In the genomic region with DNA sequence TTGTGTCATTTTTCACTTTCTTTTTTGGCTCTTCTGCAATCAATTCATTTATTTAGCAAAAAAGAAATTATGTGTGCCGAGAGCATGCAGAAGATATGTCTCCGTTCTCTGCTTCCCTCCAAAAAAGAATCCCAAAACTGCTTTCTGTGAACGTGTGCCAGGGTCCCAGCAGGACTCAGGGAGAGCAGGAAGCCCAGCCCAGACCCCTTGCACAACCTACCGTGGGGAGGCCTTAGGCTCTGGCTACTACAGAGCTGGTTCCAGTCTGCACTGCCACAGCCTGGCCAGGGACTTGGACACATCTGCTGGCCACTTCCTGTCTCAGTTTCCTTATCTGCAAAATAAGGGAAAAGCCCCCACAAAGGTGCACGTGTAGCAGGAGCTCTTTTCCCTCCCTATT, we compare ENCODE assay signal across 1 cellular context.
TF ChIP-seq lines count a peak whose summit lies in the region.

No MANE protein-coding gene starts in this region.

TF ChIP-seq in IMR-90, 13 proteins besides CTCF, POLR2A, EP300 and RAD21:
- no peak for TF ChIP-seq NFE2L2 (IDR thresholded peaks at IDR 0.05; ENCODE audit: low read depth, low read length)
- no peak for TF ChIP-seq MAZ (IDR thresholded peaks at IDR 0.05; ENCODE audit: borderline replicate concordance, low read depth, low read length)
- TF ChIP-seq RCOR1 (IDR thresholded peaks at IDR 0.05; ENCODE audit: insufficient replicate concordance, low read length): no peak
- no peak for TF ChIP-seq CHD1 (IDR thresholded peaks at IDR 0.05; ENCODE audit: low read depth, low read length)
- no peak for TF ChIP-seq CEBPB (IDR thresholded peaks at IDR 0.05; ENCODE audit: low read depth, low read length)
- no peak for TF ChIP-seq BHLHE40 (IDR thresholded peaks at IDR 0.05; ENCODE audit: low read depth, low read length)
- TF ChIP-seq MAFK (IDR thresholded peaks at IDR 0.05; ENCODE audit: low read depth, low read length): no peak
- TF ChIP-seq, protein P1, sequence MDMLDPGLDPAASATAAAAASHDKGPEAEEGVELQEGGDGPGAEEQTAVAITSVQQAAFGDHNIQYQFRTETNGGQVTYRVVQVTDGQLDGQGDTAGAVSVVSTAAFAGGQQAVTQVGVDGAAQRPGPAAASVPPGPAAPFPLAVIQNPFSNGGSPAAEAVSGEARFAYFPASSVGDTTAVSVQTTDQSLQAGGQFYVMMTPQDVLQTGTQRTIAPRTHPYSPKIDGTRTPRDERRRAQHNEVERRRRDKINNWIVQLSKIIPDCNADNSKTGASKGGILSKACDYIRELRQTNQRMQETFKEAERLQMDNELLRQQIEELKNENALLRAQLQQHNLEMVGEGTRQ (IDR thresholded peaks at IDR 0.05; ENCODE audit: low read depth, low read length): no peak
- TF ChIP-seq SMC3 (IDR thresholded peaks at IDR 0.05; ENCODE audit: low read depth, low read length): no peak
